Comparison of ENCODE assay signal across 24 cellular contexts in the genomic region with DNA sequence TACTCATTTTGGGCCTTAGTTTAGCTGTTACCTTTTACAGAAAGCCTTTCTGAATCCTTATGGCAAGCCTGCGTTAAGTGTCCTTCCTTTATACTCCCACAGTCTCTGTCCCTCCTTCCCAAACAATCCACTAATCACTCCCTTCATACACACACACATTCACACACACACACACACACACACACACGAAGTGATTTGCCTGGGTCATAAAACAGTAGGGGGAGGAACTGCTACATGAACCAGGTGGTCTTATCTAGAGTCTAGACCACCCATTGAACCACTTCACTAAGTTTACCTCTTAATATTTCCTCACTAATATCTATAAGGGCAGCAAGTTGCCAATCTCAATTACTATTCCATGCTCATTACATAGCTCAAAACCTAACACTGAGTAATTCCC.
"Had no signal": no experiment of that assay in that cellular context is flagged by ENCODE, and none has a peak within 500 bp of the region (broad histone marks: within the 10 kb centered on the region; RNA-seq: fewer than 3 reads in every experiment).

No MANE protein-coding gene starts in this region.

- H3K4me2 ChIP-seq: smooth muscle cell had no signal

- H3K27ac ChIP-seq: left lung, neutrophil, parathyroid adenoma, right atrium auricular region, right lobe of liver, suprapubic skin, thoracic aorta, tibial nerve, uterus had no signal

- H3K4me1 Mint-ChIP-seq: naive thymus-derived CD8-positive, alpha-beta T cell had no signal

- FAIRE-seq: keratinocyte had no signal

- H3K27ac Mint-ChIP-seq: naive thymus-derived CD8-positive, alpha-beta T cell; stimulated activated naive CD8-positive, alpha-beta T cell treated with anti-CD3 and anti-CD28 coated beads, Interleukin-15, Interleukin-2, amounts not matched to agents 100 ng/mL and 50 ng/mL, for 24 hours; type B pancreatic cell had no signal

- H3K27me3 Mint-ChIP-seq: stimulated activated naive CD8-positive, alpha-beta T cell treated with anti-CD3 and anti-CD28 coated beads, Interleukin-15, Interleukin-2, amounts not matched to agents 100 ng/mL and 50 ng/mL, for 24 hours had no signal

- DNase-seq: head of caudate nucleus; hippocampal formation; kidney glomerular epithelial cell; left cardiac atrium; left lung; naive thymus-derived CD8-positive, alpha-beta T cell; occipital lobe; right lobe of liver; stimulated activated CD4-positive, alpha-beta T cell treated with anti-CD3 and anti-CD28 coated beads, Interleukin-1b, Interleukin-23, amount 100 ng/mL, for 48 hours; stimulated activated CD4-positive, alpha-beta T cell treated with anti-CD3 and anti-CD28 coated beads, Interleukin-2, amount 100 ng/mL, for 48 hours; stimulated activated CD4-positive, alpha-beta T cell treated with anti-CD3 and anti-CD28 coated beads, Interleukin-4, amount 100 ng/mL, for 4 hours; stimulated activated naive CD4-positive, alpha-beta T cell; uterus had no signal

- H3K9me3 ChIP-seq: neutrophil, right atrium auricular region, right lobe of liver, suprapubic skin, thoracic aorta, tibial nerve, uterus had no signal

- H3K36me3 ChIP-seq: left lung, neutrophil, right atrium auricular region, right lobe of liver, suprapubic skin, thoracic aorta, tibial nerve, uterus had no signal

- H3K4me3 Mint-ChIP-seq: naive thymus-derived CD8-positive, alpha-beta T cell; stimulated activated naive CD8-positive, alpha-beta T cell treated with anti-CD3 and anti-CD28 coated beads, Interleukin-15, Interleukin-2, amounts not matched to agents 100 ng/mL and 50 ng/mL, for 24 hours; type B pancreatic cell had no signal

- ATAC-seq: left cardiac atrium; left lung; naive thymus-derived CD8-positive, alpha-beta T cell; right lobe of liver had no signal

- H3K4me1 ChIP-seq: left lung, parathyroid adenoma, right atrium auricular region, right lobe of liver, suprapubic skin, tibial nerve, uterus had no signal

- H3K36me3 Mint-ChIP-seq: naive thymus-derived CD8-positive, alpha-beta T cell; type B pancreatic cell had no signal

- H2AFZ ChIP-seq: parathyroid adenoma had no signal

- H3K9ac ChIP-seq: parathyroid adenoma had no signal

- H3K27me3 ChIP-seq: left lung, neutrophil, right atrium auricular region, right lobe of liver, suprapubic skin, tibial nerve, uterus had no signal

- H3K79me2 ChIP-seq: parathyroid adenoma had no signal

- H3K4me3 ChIP-seq: left lung, lung, right atrium auricular region, right lobe of liver, smooth muscle cell, suprapubic skin, thoracic aorta, tibial nerve, uterus had no signal

- H3K9me3 Mint-ChIP-seq: naive thymus-derived CD8-positive, alpha-beta T cell; stimulated activated naive CD8-positive, alpha-beta T cell treated with anti-CD3 and anti-CD28 coated beads, Interleukin-15, Interleukin-2, amounts not matched to agents 100 ng/mL and 50 ng/mL, for 24 hours; type B pancreatic cell had no signal
